Comparison of ENCODE assay signal across 2 cellular contexts in genomic region chr3:115885621-115886020, GRCh38.
TF ChIP-seq lines count a peak whose summit lies in the region.

No MANE protein-coding gene starts in this region.

TF ChIP-seq in GM23338, 12 proteins besides CTCF, POLR2A, EP300 and RAD21:
- TF ChIP-seq REST (IDR thresholded peaks at IDR 0.05; ENCODE audit: unreplicated experiment): peak; percentile 92
- TF ChIP-seq ZNF114 (CRISPR knock-in tag; IDR thresholded peaks at IDR 0.05): no peak

TF ChIP-seq in H1, 55 proteins besides CTCF, POLR2A, EP300 and RAD21:
- TF ChIP-seq CEBPB (IDR thresholded peaks at IDR 0.05; ENCODE audit: low read depth, low read length) (peak; percentile 69), SIN3A (conservative IDR thresholded peaks at IDR 0.05 in 1 of 2, IDR thresholded peaks at IDR 0.05 in 1 of 2; ENCODE audit: low read depth in 1 of 2, low read length in 2 of 2) (0 out of 4 replicates have a peak, but pooled peaks of 1 of the 2 experiments have one; percentile 23), CTBP2 (IDR thresholded peaks at IDR 0.05; ENCODE audit: borderline replicate concordance, insufficient read depth, insufficient read length, low read length) (no peak), HDAC2 (IDR thresholded peaks at IDR 0.05; ENCODE audit: borderline replicate concordance in 1 of 2, low read depth in 2 of 2, low read length in 2 of 2) (no peak)
TF ChIP-seq in H1: peak in this region for 2.
